15 cellular contexts compared by ENCODE assay signal in genomic region chr4:59535541-59535940, GRCh38.
"Had no signal": no experiment of that assay in that cellular context is flagged by ENCODE, and none has a peak within 500 bp of the region (broad histone marks: within the 10 kb centered on the region; RNA-seq: fewer than 3 reads in every experiment).

No MANE protein-coding gene starts in this region.

- ATAC-seq: activated CD8-positive, alpha-beta T cell treated with anti-CD3 and anti-CD28 coated beads for 36 hours; activated naive CD8-positive, alpha-beta T cell treated with anti-CD3 and anti-CD28 coated beads, Interleukin-2, amount 50 U/mL, for 24 hours; heart right ventricle; upper lobe of right lung had no signal

- DNase-seq: activated CD4-positive, alpha-beta T cell treated with anti-CD3 and anti-CD28 coated beads for 4 hours; activated CD8-positive, alpha-beta T cell treated with anti-CD3 and anti-CD28 coated beads for 36 hours; activated naive CD4-positive, alpha-beta T cell treated with Interleukin-2 at 50 U/mL for 16 hours; activated naive CD8-positive, alpha-beta T cell treated with anti-CD3 and anti-CD28 coated beads, Interleukin-2, amount 50 U/mL, for 24 hours; esophagus squamous epithelium; foreskin fibroblast; heart right ventricle; left ventricle myocardium inferior; mesenchymal stem cell; sigmoid colon; stimulated activated CD4-positive, alpha-beta T cell treated with anti-CD3 and anti-CD28 coated beads, Interleukin-2, amount 100 ng/mL, for 48 hours; stimulated activated naive CD4-positive, alpha-beta T cell treated with Interleukin-2 at 50 U/mL for 16 hours; T-helper 9 cell; upper lobe of right lung; WERI-Rb-1 had no signal
